ENCODE assay signal across 16 cellular contexts in genomic region chr13:27536361-27537101, GRCh38.
DNase-seq lines count a peak whose midpoint lies in the region; ATAC-seq and TF ChIP-seq lines count a peak whose summit lies in the region.
"Had no signal": no experiment of that assay in that cellular context is flagged by ENCODE, and none has a peak within 500 bp of the region (broad histone marks: within the 10 kb centered on the region; RNA-seq: fewer than 3 reads in every experiment).

No MANE protein-coding gene starts in this region.

- no peak overlapping the region for H3K4me3 Mint-ChIP-seq in activated CD4-positive, alpha-beta T cell treated with anti-CD3 and anti-CD28 coated beads, Interleukin-2, amount 10 ng/mL, durations not matched to agents 24 days and 14 days
- H3K4me3 Mint-ChIP-seq: B cell; CD4-positive, alpha-beta memory T cell; GM23338 had no signal

- no peak for TF ChIP-seq CTCF in epithelial cell of esophagus (IDR thresholded peaks at IDR 0.05; ENCODE audit: insufficient read depth, low read depth, low read length, missing control alignments)
- no peak for TF ChIP-seq CTCF in lower lobe of right lung (IDR thresholded peaks at IDR 0.05)

- H3K4me3 ChIP-seq in epithelial cell of esophagus (ENCODE audit: low read length) (no peak overlapping the region), lower lobe of right lung (no peak overlapping the region), MG63 (no peak overlapping the region)
- H3K4me3 ChIP-seq: GM23338 had no signal

- intact Hi-C loops in activated CD4-positive, alpha-beta T cell treated with anti-CD3 and anti-CD28 coated beads, Interleukin-2, amount 10 ng/mL, durations not matched to agents 24 days and 14 days (cut with micrococcal nuclease): loop anchor here (10.0 kb wide), 1 partner anchor 152 kb away; no protein-coding TSS in a partner anchor
- intact Hi-C loops in lower lobe of right lung (cut with DNase I): no loop called here

- no peaks in the 10 kb centered on the region for H3K9me3 Mint-ChIP-seq in activated CD4-positive, alpha-beta T cell treated with anti-CD3 and anti-CD28 coated beads, Interleukin-2, amount 10 ng/mL, durations not matched to agents 24 days and 14 days
- H3K9me3 Mint-ChIP-seq: CD4-positive, alpha-beta memory T cell; GM23338 had no signal

- peaks cover 1% of the 10 kb centered on the region for H3K4me1 Mint-ChIP-seq in activated CD4-positive, alpha-beta T cell treated with anti-CD3 and anti-CD28 coated beads, Interleukin-2, amount 10 ng/mL, durations not matched to agents 24 days and 14 days

- no peak overlapping the region for H3K27ac Mint-ChIP-seq in activated CD4-positive, alpha-beta T cell treated with anti-CD3 and anti-CD28 coated beads, Interleukin-2, amount 10 ng/mL, durations not matched to agents 24 days and 14 days
- H3K27ac Mint-ChIP-seq: B cell, GM23338 had no signal

- H3K27me3 ChIP-seq in lower lobe of right lung (ENCODE audit: low read depth): no peaks in the 10 kb centered on the region
- no peaks in the 10 kb centered on the region for H3K27me3 ChIP-seq in MG63

- peaks cover 27% of the 10 kb centered on the region for H3K4me1 ChIP-seq in lower lobe of right lung

- H3K36me3 ChIP-seq in lower lobe of right lung (peaks cover 8% of the 10 kb centered on the region), MG63 (no peaks in the 10 kb centered on the region)

- peak; percentile 48 for DNase-seq in activated CD4-positive, alpha-beta T cell treated with anti-CD3 and anti-CD28 coated beads, Interleukin-2, amount 10 ng/mL, durations not matched to agents 24 days and 14 days
- no peak for DNase-seq in activated CD4-positive, alpha-beta T cell treated with anti-CD3 and anti-CD28 coated beads, Interleukin-2, amount 50 U/mL, for 4 hours
- DNase-seq in epithelial cell of esophagus (ENCODE audit: low read depth): peak; percentile 77
- peak; percentile 48 for DNase-seq in lower lobe of right lung
- no peak for DNase-seq in MG63
- DNase-seq in stimulated activated CD4-positive, alpha-beta T cell treated with anti-CD3 and anti-CD28 coated beads, Interleukin-12 subunit alpha, Interleukin-12 subunit beta, amount 100 ng/mL, for 4 hours: no peak
- DNase-seq in NCI-H774 (lab: John Stamatoyannopoulos, UW): no peak
- DNase-seq: CD4-positive, alpha-beta memory T cell; NCI-H1092 treated with DMSO at 0.1 percent for 48 hours; NCI-H187; NCI-H2171 treated with DMSO at 0.1 percent for 48 hours; NCI-H510A treated with DMSO at 0.1 percent for 48 hours; NK-92 treated with Interleukin-12 subunit alpha and Interleukin-12 subunit beta, amount 100 ng/mL, for 24 hours; RPMI8226 had no signal

- no peak overlapping the region for H3K27ac ChIP-seq in lower lobe of right lung

- H3K36me3 Mint-ChIP-seq in activated CD4-positive, alpha-beta T cell treated with anti-CD3 and anti-CD28 coated beads, Interleukin-2, amount 10 ng/mL, durations not matched to agents 24 days and 14 days (ENCODE audit: low read depth): no peaks in the 10 kb centered on the region
- H3K36me3 Mint-ChIP-seq: CD4-positive, alpha-beta memory T cell had no signal

- ATAC-seq in lower lobe of right lung: peak in 1 of 2 donors; percentile 44
- ATAC-seq: GM23338 had no signal

- peaks cover 12% of the 10 kb centered on the region for H3K27me3 Mint-ChIP-seq in activated CD4-positive, alpha-beta T cell treated with anti-CD3 and anti-CD28 coated beads, Interleukin-2, amount 10 ng/mL, durations not matched to agents 24 days and 14 days
- H3K27me3 Mint-ChIP-seq: B cell had no signal

- H3K9me3 ChIP-seq in lower lobe of right lung: no peaks in the 10 kb centered on the region
- H3K9me3 ChIP-seq in MG63: no peaks in the 10 kb centered on the region

Comparison
In these comparisons a context has a peak if more than half of its experiments do, and no peak if none do; other contexts are left out.
1. DNase-seq: peak in activated CD4-positive, alpha-beta T cell treated with anti-CD3 and anti-CD28 coated beads, Interleukin-2, amount 10 ng/mL, durations not matched to agents 24 days and 14 days (single experiment), epithelial cell of esophagus (single experiment) and lower lobe of right lung (single experiment); none in activated CD4-positive, alpha-beta T cell treated with anti-CD3 and anti-CD28 coated beads, Interleukin-2, amount 50 U/mL, for 4 hours (0 of 2), MG63 (single experiment), stimulated activated CD4-positive, alpha-beta T cell treated with anti-CD3 and anti-CD28 coated beads, Interleukin-12 subunit alpha, Interleukin-12 subunit beta, amount 100 ng/mL, for 4 hours (single experiment) and NCI-H774 (single experiment).